In the genomic region with DNA sequence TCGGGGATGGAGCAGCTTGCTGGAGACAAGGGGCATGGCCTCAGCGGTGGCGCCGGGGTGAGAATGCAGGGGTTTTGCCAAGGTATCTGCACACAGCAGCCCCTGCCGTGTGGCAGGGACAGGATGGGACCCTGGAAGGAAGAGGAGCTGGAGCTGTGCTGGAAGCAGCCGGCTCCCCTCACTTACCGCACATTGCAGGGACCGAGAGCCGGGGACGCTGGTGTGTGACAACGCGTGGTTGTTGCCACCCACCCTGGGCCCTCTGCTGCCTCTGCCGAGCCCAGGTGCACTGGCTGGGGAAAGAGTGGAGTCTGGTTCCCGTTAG, we compare ENCODE assay signal across 21 cellular contexts. TPM values are rescaled to one million over a fixed set of nuclear protein-coding genes. Genes with fewer than 3 reads are reported as not detected.
DNase-seq lines count a peak whose midpoint lies in the region; ATAC-seq and TF ChIP-seq lines count a peak whose summit lies in the region.
"Had no signal": no experiment of that assay in that cellular context is flagged by ENCODE, and none has a peak within 500 bp of the region (broad histone marks: within the 10 kb centered on the region; RNA-seq: fewer than 3 reads in every experiment).

No MANE protein-coding gene starts in this region.

- no peaks in the 10 kb centered on the region for H3K27me3 ChIP-seq in left ventricle myocardium inferior (ENCODE audit: low read depth)
- no peaks in the 10 kb centered on the region for H3K27me3 ChIP-seq in upper lobe of right lung
- H3K27me3 ChIP-seq: BLaER1 treated with 17β-estradiol and CSF1 and Interleukin-3, amounts not matched to agents 10 nM and 100 nM had no signal

- H3K36me3 Mint-ChIP-seq in nephron (ENCODE audit: low read depth): peaks cover 5% of the 10 kb centered on the region
- H3K36me3 Mint-ChIP-seq in mesothelial cell of epicardium: peaks cover 5% of the 10 kb centered on the region

- H3K4me1 ChIP-seq in left ventricle myocardium inferior: peaks cover 50% of the 10 kb centered on the region
- peaks cover 6% of the 10 kb centered on the region for H3K4me1 ChIP-seq in HEK293 (ENCODE audit: control insufficient read depth, insufficient read depth, low read length)
- H3K4me1 ChIP-seq in upper lobe of right lung: peaks cover 16% of the 10 kb centered on the region

- H3K27ac Mint-ChIP-seq in nephron (no peak overlapping the region), mesothelial cell of epicardium (no peak overlapping the region)

- DNase-seq in left ventricle myocardium inferior (peak; percentile 8), Right ventricle myocardium inferior (ENCODE audit: missing footprints) (no peak), upper lobe of right lung (peak; percentile 54), mesothelial cell of epicardium (ENCODE audit: low spot score in 2 of 2, unreplicated experiment in 2 of 2) (no peak), 8988T (no peak)
- DNase-seq: DMS 273 treated with DMSO at 0.1 percent for 48 hours, DND-41, KBM-7, NCI-H1417, NCI-H187, NCI-H2227 treated with DMSO at 0.1 percent for 48 hours, NCI-H510A treated with DMSO at 0.1 percent for 48 hours, NCI-H774, OCI-M1 had no signal

- intact Hi-C loops in left ventricle myocardium inferior (cut with micrococcal nuclease): no loop called here
- intact Hi-C loops in Right ventricle myocardium inferior (cut with DNase I): loop anchor here (5.0 kb wide), 1 partner anchor 36 kb away; no protein-coding TSS in a partner anchor
- intact Hi-C loops in upper lobe of right lung (cut with DNase I): no loop called here

- H3K9me3 Mint-ChIP-seq in nephron (no peaks in the 10 kb centered on the region), mesothelial cell of epicardium (no peaks in the 10 kb centered on the region)

- H3K36me3 ChIP-seq in left ventricle myocardium inferior: peaks cover 40% of the 10 kb centered on the region
- peaks cover 12 to 58% of the 10 kb centered on the region in 2 experiments; a peak in 2 of 3 replicates for H3K36me3 ChIP-seq in HEK293 (ENCODE audit: control insufficient read depth in 2 of 2, insufficient read depth in 1 of 2, low read length in 2 of 2)
- H3K36me3 ChIP-seq in upper lobe of right lung: peaks cover 29% of the 10 kb centered on the region

- ATAC-seq in Right ventricle myocardium inferior (no peak), upper lobe of right lung (no peak)
- ATAC-seq: HepG2 had no signal

- no peak overlapping the region for H3K27ac ChIP-seq in left ventricle myocardium inferior (replicated peaks)
- no peak overlapping the region for H3K27ac ChIP-seq in HEK293 (ENCODE audit: extremely low read depth, low read depth, low read length)
- no peak overlapping the region for H3K27ac ChIP-seq in upper lobe of right lung
- H3K27ac ChIP-seq: BLaER1 treated with 17β-estradiol and CSF1 and Interleukin-3, amounts not matched to agents 10 nM and 100 nM had no signal

- no peak for TF ChIP-seq CTCF in left ventricle myocardium inferior (IDR thresholded peaks at IDR 0.05; ENCODE audit: borderline replicate concordance)
- TF ChIP-seq CTCF in HEK293 (tag by site-specific recombination; IDR thresholded peaks at IDR 0.05): no peak
- no peak for TF ChIP-seq CTCF in nephron (IDR thresholded peaks at IDR 0.05; ENCODE audit: unreplicated experiment in 3 of 3)
- no peak for TF ChIP-seq CTCF in upper lobe of right lung (IDR thresholded peaks at IDR 0.05)
- no peak for TF ChIP-seq CTCF in mesothelial cell of epicardium (IDR thresholded peaks at IDR 0.05; ENCODE audit: unreplicated experiment)

- no peaks in the 10 kb centered on the region for H3K27me3 Mint-ChIP-seq in nephron (ENCODE audit: low read depth)
- no peaks in the 10 kb centered on the region for H3K27me3 Mint-ChIP-seq in mesothelial cell of epicardium (ENCODE audit: low read depth)

- H3K4me3 ChIP-seq in left ventricle myocardium inferior: no peak overlapping the region
- no peak overlapping the region for H3K4me3 ChIP-seq in HEK293 (ENCODE audit: low read depth, low read length)
- H3K4me3 ChIP-seq in upper lobe of right lung: no peak overlapping the region
- H3K4me3 ChIP-seq: BLaER1 treated with 17β-estradiol and CSF1 and Interleukin-3, amounts not matched to agents 10 nM and 100 nM had no signal

- peaks cover 9% of the 10 kb centered on the region for H3K4me1 Mint-ChIP-seq in nephron
- H3K4me1 Mint-ChIP-seq in mesothelial cell of epicardium: peaks cover 18% of the 10 kb centered on the region

- no peaks in the 10 kb centered on the region for H3K9me3 ChIP-seq in left ventricle myocardium inferior (replicated peaks)
- H3K9me3 ChIP-seq in HEK293 (ENCODE audit: control insufficient read depth, insufficient read depth, low read depth, low read length): no peaks in the 10 kb centered on the region
- no peaks in the 10 kb centered on the region for H3K9me3 ChIP-seq in upper lobe of right lung
- H3K9me3 ChIP-seq: BLaER1 treated with 17β-estradiol and CSF1 and Interleukin-3, amounts not matched to agents 10 nM and 100 nM had no signal

- POLR2A ChIA-PET in HEK293 (lab: Yijun Ruan, JAX): no interaction called here

- H3K4me3 Mint-ChIP-seq in nephron (peak overlapping the region in 2 of 3 experiments; percentile 28 to 84), mesothelial cell of epicardium (no peak overlapping the region)

- CTCF ChIA-PET in HEK293 (lab: Yijun Ruan, JAX): no interaction called here

TF ChIP-seq in HEK293, 187 proteins besides CTCF, POLR2A, EP300 and RAD21:
- TF ChIP-seq ZNF157 (tag by site-specific recombination; IDR thresholded peaks at IDR 0.05) (no peak), ZNF600 (tag by site-specific recombination; IDR thresholded peaks at IDR 0.05) (peak; percentile 23; the same call in 1 of the 2 replicates)

RNA-seq across cellular contexts. Expression of gene NUBP2, which starts 3.0 kb away (rescaled TPM):
- 36.2 TPM for total RNA-seq in left ventricle myocardium inferior
- 37.9 TPM for total RNA-seq in Right ventricle myocardium inferior
- 38.9 TPM for total RNA-seq in upper lobe of right lung
- total RNA-seq in mesothelial cell of epicardium: 62.9 to 65.3 TPM (median 63.6 TPM) in 3 replicates

RNA-seq across cellular contexts. Expression of gene SPSB3, which starts 3.4 kb away (rescaled TPM):
- total RNA-seq in left ventricle myocardium inferior (36.8 TPM), Right ventricle myocardium inferior (36.1 TPM), upper lobe of right lung (43.0 TPM), mesothelial cell of epicardium (49.6 to 51.4 TPM (median 50.0 TPM) in 3 replicates)

RNA-seq across cellular contexts. Expression of gene IGFALS, which starts 7.7 kb away (rescaled TPM):
- total RNA-seq in left ventricle myocardium inferior (not detected), Right ventricle myocardium inferior (not detected), upper lobe of right lung (2.5 TPM), mesothelial cell of epicardium (0.34 to 0.63 TPM (median 0.35 TPM) in 3 replicates)
- total RNA-seq: G401, H7, RPMI7951 had no signal

RNA-seq across cellular contexts. Expression of gene MRPS34, which starts 12.9 kb away (rescaled TPM):
- 78.0 TPM for total RNA-seq in left ventricle myocardium inferior
- 80.8 TPM for total RNA-seq in Right ventricle myocardium inferior
- total RNA-seq in upper lobe of right lung: 62.7 TPM
- total RNA-seq in mesothelial cell of epicardium: 62.2 to 65.3 TPM (median 63.9 TPM) in 3 replicates

RNA-seq across cellular contexts. Expression of gene EME2, which starts 13.2 kb away (rescaled TPM):
- 7.4 TPM for total RNA-seq in left ventricle myocardium inferior
- total RNA-seq in Right ventricle myocardium inferior: 8.2 TPM
- 19.2 TPM for total RNA-seq in upper lobe of right lung
- total RNA-seq in mesothelial cell of epicardium: 32.3 to 41.5 TPM (median 35.2 TPM) in 3 replicates

Comparison
In these comparisons a context has a peak if more than half of its experiments do, and no peak if none do; other contexts are left out.
1. DNase-seq: peak in left ventricle myocardium inferior (single experiment) and upper lobe of right lung (single experiment); none in Right ventricle myocardium inferior (single experiment), mesothelial cell of epicardium (0 of 2) and 8988T (single experiment).